Comparison of ENCODE assay signal across 1 cellular context in genomic region chr9:130428096-130428665, GRCh38.
TF ChIP-seq lines count a peak whose summit lies in the region.

No MANE protein-coding gene starts in this region.

TF ChIP-seq in H1, 55 proteins besides CTCF, POLR2A, EP300 and RAD21:
- TF ChIP-seq RFX5 (IDR thresholded peaks at IDR 0.05; ENCODE audit: borderline replicate concordance, low read depth, low read length) (no peak), NANOG (IDR thresholded peaks at IDR 0.05; ENCODE audit: insufficient read depth, low read depth, low read length, poor library complexity, severe bottlenecking) (no peak), CTBP2 (IDR thresholded peaks at IDR 0.05; ENCODE audit: borderline replicate concordance, insufficient read depth, insufficient read length, low read length) (no peak), ATF3 (IDR thresholded peaks at IDR 0.05; ENCODE audit: insufficient read depth, low read depth, low read length) (no peak)
